Comparison of ENCODE assay signal across 12 cellular contexts in genomic region chr5:157542282-157542966, GRCh38. TPM values are rescaled to one million over a fixed set of nuclear protein-coding genes. Genes with fewer than 3 reads are reported as not detected.
DNase-seq lines count a peak whose midpoint lies in the region; ATAC-seq and TF ChIP-seq lines count a peak whose summit lies in the region.
"Had no signal": no experiment of that assay in that cellular context is flagged by ENCODE, and none has a peak within 500 bp of the region (broad histone marks: within the 10 kb centered on the region; RNA-seq: fewer than 3 reads in every experiment).

No MANE protein-coding gene starts in this region.

- H3K36me3 Mint-ChIP-seq in activated T-cell treated with anti-CD3 and anti-CD28 coated beads, Interleukin-2, amount 50 U/mL, for 24 hours (ENCODE audit: low read depth): peaks cover 28% of the 10 kb centered on the region
- peaks cover 72% of the 10 kb centered on the region for H3K36me3 Mint-ChIP-seq in activated CD4-positive, alpha-beta memory T cell treated with anti-CD3 and anti-CD28 coated beads, Interleukin-2, amount 10 ng/mL, durations not matched to agents 7 days and 5 days (ENCODE audit: low read depth)

- H2AFZ ChIP-seq in mesenchymal stem cell (ENCODE audit: low read depth, low read length): no peak overlapping the region

- H3K4me1 ChIP-seq in mesenchymal stem cell (ENCODE audit: control insufficient read depth, insufficient read depth, low read depth, low read length) (peaks cover 17% of the 10 kb centered on the region), tibial nerve (peaks cover 0 to 88% (median 50%) of the 10 kb centered on the region in 4 donors)

- DNase-seq in activated T-cell treated with anti-CD3 and anti-CD28 coated beads, Interleukin-2, amount 50 U/mL, for 24 hours: no peak
- DNase-seq in activated T-cell treated with anti-CD3 and anti-CD28 coated beads for 4 hours (no peak), mesenchymal stem cell (no peak), tibial nerve (ENCODE audit: low spot score in 2 of 2) (no peak), G401 (ENCODE audit: low spot score) (no peak), erythroblast (lab: John Stamatoyannopoulos, UW) (no peak)
- no peak for DNase-seq in activated CD4-positive, alpha-beta memory T cell treated with anti-CD3 and anti-CD28 coated beads, Interleukin-2, amount 10 ng/mL, durations not matched to agents 7 days and 5 days
- DNase-seq: activated naive CD8-positive, alpha-beta T cell treated with anti-CD3 and anti-CD28 coated beads, Interleukin-2, amount 50 U/mL, for 24 hours; Calu3; midbrain; SHP77 had no signal

- H3K4me3 ChIP-seq in mesenchymal stem cell (ENCODE audit: insufficient read depth in 1 of 2, low read depth in 1 of 2, low read length in 2 of 2) (no peak overlapping the region), tibial nerve (no peak overlapping the region)

- H3K18ac ChIP-seq in mesenchymal stem cell (ENCODE audit: low read depth in 1 of 2, low read length in 2 of 2): no peak overlapping the region

- no peak overlapping the region for H3K23ac ChIP-seq in mesenchymal stem cell (ENCODE audit: low read length in 2 of 2)

- CTCF ChIA-PET in activated CD4-positive, alpha-beta memory T cell treated with anti-CD3 and anti-CD28 coated beads, Interleukin-2, amount 10 ng/mL, durations not matched to agents 7 days and 5 days (lab: Charles Lee): interaction anchor here (1.0 to 4.0 kb wide), 8 partner anchors 9 to 201 kb away, joined by 3 to 22 read pairs (median 10); partner anchors contain the start of gene LSM11

- H3K27me3 ChIP-seq in mesenchymal stem cell (ENCODE audit: control insufficient read depth in 1 of 2, insufficient read depth in 1 of 2, low read length in 2 of 2) (no peaks in the 10 kb centered on the region), tibial nerve (no peaks in the 10 kb centered on the region)

- no peak overlapping the region for H4K91ac ChIP-seq in mesenchymal stem cell (ENCODE audit: low read length)

- in situ Hi-C loops in G401 (cut with HindIII; ENCODE audit: low sequenced_read_pairs): no loop called here

- no peak overlapping the region for H3K4me3 Mint-ChIP-seq in activated T-cell treated with anti-CD3 and anti-CD28 coated beads, Interleukin-2, amount 50 U/mL, for 24 hours
- peak overlapping the region; percentile 67 for H3K4me3 Mint-ChIP-seq in activated CD4-positive, alpha-beta memory T cell treated with anti-CD3 and anti-CD28 coated beads, Interleukin-2, amount 10 ng/mL, durations not matched to agents 7 days and 5 days

- no peak overlapping the region for H3K4me2 ChIP-seq in mesenchymal stem cell (ENCODE audit: low read length, poor library complexity, severe bottlenecking)

- no peak overlapping the region for H3K9ac ChIP-seq in mesenchymal stem cell (ENCODE audit: low read length)

- H3K9me3 Mint-ChIP-seq in activated T-cell treated with anti-CD3 and anti-CD28 coated beads, Interleukin-2, amount 50 U/mL, for 24 hours: no peaks in the 10 kb centered on the region
- no peaks in the 10 kb centered on the region for H3K9me3 Mint-ChIP-seq in activated CD4-positive, alpha-beta memory T cell treated with anti-CD3 and anti-CD28 coated beads, Interleukin-2, amount 10 ng/mL, durations not matched to agents 7 days and 5 days
- H3K9me3 Mint-ChIP-seq: activated naive CD8-positive, alpha-beta T cell treated with anti-CD3 and anti-CD28 coated beads, Interleukin-2, amount 50 U/mL, for 24 hours had no signal

- TF ChIP-seq EP300 in tibial nerve (IDR thresholded peaks at IDR 0.05): no peak

- no peak overlapping the region for H2BK15ac ChIP-seq in mesenchymal stem cell (ENCODE audit: low read depth, poor library complexity, severe bottlenecking)

- peaks cover 2% of the 10 kb centered on the region for H3K79me1 ChIP-seq in mesenchymal stem cell (replicated peaks; ENCODE audit: low read length, poor library complexity, severe bottlenecking)

- peak overlapping the region in 1 of 2 experiments; percentile 73 for H2BK12ac ChIP-seq in mesenchymal stem cell (ENCODE audit: low read length in 2 of 2)

- no peak overlapping the region for H4K8ac ChIP-seq in mesenchymal stem cell (ENCODE audit: low read length)

- no peak for ATAC-seq in HG02981 (IDR thresholded peaks at IDR 0.05; ENCODE audit: unreplicated experiment)
- ATAC-seq: activated naive CD8-positive, alpha-beta T cell treated with anti-CD3 and anti-CD28 coated beads, Interleukin-2, amount 50 U/mL, for 24 hours had no signal

- H2BK5ac ChIP-seq in mesenchymal stem cell (ENCODE audit: low read depth, low read length, poor library complexity, severe bottlenecking): no peak overlapping the region

- peak overlapping the region; percentile 40 for H2AK5ac ChIP-seq in mesenchymal stem cell (ENCODE audit: low read length, severe bottlenecking)

- TF ChIP-seq CTCF in tibial nerve (IDR thresholded peaks at IDR 0.05): no peak

- no peak overlapping the region for H2BK120ac ChIP-seq in mesenchymal stem cell (ENCODE audit: low read depth, low read length)

- TF ChIP-seq POLR2A in tibial nerve (IDR thresholded peaks at IDR 0.05) (no peak), erythroblast (IDR thresholded peaks at IDR 0.05; ENCODE audit: low read length) (no peak)

- H3K4ac ChIP-seq in mesenchymal stem cell (ENCODE audit: low read depth in 1 of 2, low read length in 2 of 2): no peak overlapping the region

- peaks cover 89% of the 10 kb centered on the region for H3K4me1 Mint-ChIP-seq in activated T-cell treated with anti-CD3 and anti-CD28 coated beads, Interleukin-2, amount 50 U/mL, for 24 hours (ENCODE audit: low read depth)
- peaks cover 100% of the 10 kb centered on the region for H3K4me1 Mint-ChIP-seq in activated CD4-positive, alpha-beta memory T cell treated with anti-CD3 and anti-CD28 coated beads, Interleukin-2, amount 10 ng/mL, durations not matched to agents 7 days and 5 days

- H3K14ac ChIP-seq in mesenchymal stem cell (ENCODE audit: low read length in 2 of 2): no peak overlapping the region

- POLR2A ChIA-PET in activated CD4-positive, alpha-beta memory T cell treated with anti-CD3 and anti-CD28 coated beads, Interleukin-2, amount 10 ng/mL, durations not matched to agents 7 days and 5 days (lab: Charles Lee): interaction anchor here (0.6 to 8.9 kb wide), 18 partner anchors 8 to 400 kb away, joined by 3 to 193 read pairs (median 6); partner anchors contain the start of genes ADAM19 and MED7

- H3K27me3 Mint-ChIP-seq in activated T-cell treated with anti-CD3 and anti-CD28 coated beads, Interleukin-2, amount 50 U/mL, for 24 hours: no peaks in the 10 kb centered on the region
- H3K27me3 Mint-ChIP-seq in activated CD4-positive, alpha-beta memory T cell treated with anti-CD3 and anti-CD28 coated beads, Interleukin-2, amount 10 ng/mL, durations not matched to agents 7 days and 5 days: no peaks in the 10 kb centered on the region
- H3K27me3 Mint-ChIP-seq: activated naive CD8-positive, alpha-beta T cell treated with anti-CD3 and anti-CD28 coated beads, Interleukin-2, amount 50 U/mL, for 24 hours had no signal

- 98% methylated on average over 13 of the region's 14 CpGs for WGBS in mesenchymal stem cell
- WGBS in tibial nerve, 2 donors: 88 to 89% methylated on average over 14 of the region's 14 CpGs

- H3K27ac ChIP-seq in mesenchymal stem cell (ENCODE audit: low read length, poor library complexity, severe bottlenecking) (no peak overlapping the region), tibial nerve (peak overlapping the region in 3 of 4 donors; percentile 13 to 81 (median 62))

- no peaks in the 10 kb centered on the region for H3K9me3 ChIP-seq in mesenchymal stem cell (ENCODE audit: control insufficient read depth, low read length)
- no peaks in the 10 kb centered on the region for H3K9me3 ChIP-seq in tibial nerve

- peak overlapping the region; percentile 90 for H3K27ac Mint-ChIP-seq in activated T-cell treated with anti-CD3 and anti-CD28 coated beads, Interleukin-2, amount 50 U/mL, for 24 hours
- H3K27ac Mint-ChIP-seq in activated CD4-positive, alpha-beta memory T cell treated with anti-CD3 and anti-CD28 coated beads, Interleukin-2, amount 10 ng/mL, durations not matched to agents 7 days and 5 days: peak overlapping the region; percentile 89

- H3K36me3 ChIP-seq in mesenchymal stem cell (ENCODE audit: control insufficient read depth in 1 of 2, insufficient read depth in 2 of 2, low read depth in 1 of 2, low read length in 2 of 2) (peaks cover 2 to 13% of the 10 kb centered on the region in 2 experiments), tibial nerve (no peaks in the 10 kb centered on the region)

RNA-seq across cellular contexts. Expression of gene ADAM19, which starts 33.2 kb away (rescaled TPM):
- total RNA-seq in activated CD4-positive, alpha-beta memory T cell treated with anti-CD3 and anti-CD28 coated beads, Interleukin-2, amount 10 ng/mL, durations not matched to agents 7 days and 5 days: 100 to 1,000 TPM; 309 to 313 TPM
- polyA plus RNA-seq in mesenchymal stem cell (2013, experiment 1 of 2): 57.9 TPM
- polyA plus RNA-seq in mesenchymal stem cell (2013, experiment 2 of 2): 57.0 TPM
- total RNA-seq in tibial nerve: 10 to 100 TPM in 2 of 4 donors, 1 to 10 TPM in 2; 7.2 to 13.2 (median 9.5) TPM
- total RNA-seq in G401 (2014; rRNA removed; shearing (Covaris generic)): 0.17 and 0.55 TPM in 2 replicates

Comparison
In these comparisons a context has a peak if more than half of its experiments do, and no peak if none do; other contexts are left out.
1. RNA of gene ADAM19, which starts 33.2 kb away (total RNA-seq): 309 to 313 TPM in activated CD4-positive, alpha-beta memory T cell treated with anti-CD3 and anti-CD28 coated beads, Interleukin-2, amount 10 ng/mL, durations not matched to agents 7 days and 5 days; 7.2 to 13.2 TPM in tibial nerve and 0.17 to 0.55 TPM in G401; every median in the first group is over 10 times any median in the second.